Comparison of ENCODE assay signal across 24 cellular contexts in the genomic region with DNA sequence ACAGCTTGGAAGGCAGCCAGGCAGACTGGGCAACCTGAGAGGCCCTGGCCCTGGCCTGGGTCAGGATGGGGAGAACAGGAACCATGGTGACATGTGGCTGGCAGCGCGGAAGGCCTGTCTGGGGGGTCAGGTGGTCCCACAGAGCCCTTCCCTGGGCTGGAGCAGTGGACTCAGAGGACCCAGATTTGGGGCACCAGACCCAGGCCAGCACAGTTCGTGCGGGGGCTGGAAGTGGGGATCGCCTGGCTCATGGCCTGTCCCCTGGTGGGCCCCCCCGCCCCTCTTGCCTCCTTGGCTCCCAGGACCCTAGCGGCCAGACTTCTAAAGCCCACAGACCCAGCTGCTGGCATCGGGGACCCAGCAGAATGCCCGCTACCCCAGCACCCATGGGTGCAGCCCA. TPM values are rescaled to one million over a fixed set of nuclear protein-coding genes. Genes with fewer than 3 reads are reported as not detected.
A peak's percentile ranks its signal among the peaks of the same experiment; 100 is the strongest.
DNase-seq lines count a peak whose midpoint lies in the region; ATAC-seq, FAIRE-seq and TF ChIP-seq lines count a peak whose summit lies in the region.
"Had no signal": no experiment of that assay in that cellular context is flagged by ENCODE, and none has a peak within 500 bp of the region (broad histone marks: within the 10 kb centered on the region; RNA-seq: fewer than 3 reads in every experiment).

No MANE protein-coding gene starts in this region.

- intact Hi-C loops in Right ventricle myocardium inferior (cut with DNase I) = no loop called here
- intact Hi-C loops in CD14-positive monocyte (cut with micrococcal nuclease) = loop anchor here in 1 of 2 donors (10.0 kb wide), 1 partner anchor 84 kb away; a partner anchor contains a TSS
- intact Hi-C loops in kidney (cut with DNase I) = no loop called here

- no peaks in the 10 kb centered on the region for H3K4me1 ChIP-seq in cardiac muscle cell (ENCODE audit: low read depth)
- H3K4me1 ChIP-seq in kidney (ENCODE audit: control insufficient read depth in 1 of 2, insufficient read depth in 1 of 2, low read depth in 1 of 2, low read length in 2 of 2) = no peaks in the 10 kb centered on the region
- H3K4me1 ChIP-seq: Caco-2, HAP-1 had no signal

- H3K36me3 Mint-ChIP-seq in CD14-positive monocyte = peaks cover 16 to 62% of the 10 kb centered on the region in 2 donors

- FAIRE-seq in kidney (lab: Jason Lieb, UNC) (no peak), H54 (lab: Jason Lieb, UNC) (no peak)
- FAIRE-seq: A204.1, D721Med, GM12878, GM19239 had no signal

- H3K4me3 Mint-ChIP-seq in CD14-positive monocyte = no peak overlapping the region
- H3K4me3 Mint-ChIP-seq: CD4-positive, CD25-positive, alpha-beta regulatory T cell; CD8-positive, alpha-beta T cell; HFFc6 had no signal

- no peak for TF ChIP-seq CTCF in cardiac muscle cell (IDR thresholded peaks at IDR 0.05; ENCODE audit: low read depth, low read length)
- no peak for TF ChIP-seq CTCF in CD14-positive monocyte (IDR thresholded peaks at IDR 0.05)
- TF ChIP-seq CTCF in kidney (IDR thresholded peaks at IDR 0.05; ENCODE audit: borderline replicate concordance, extremely low read depth, insufficient read depth) = no peak

- H3K4me1 Mint-ChIP-seq in CD14-positive monocyte = no peaks in the 10 kb centered on the region

- H3K4me3 ChIP-seq in cardiac muscle cell (no peak overlapping the region), kidney (ENCODE audit: low read length in 2 of 2) (no peak overlapping the region)
- H3K4me3 ChIP-seq: GM12878, GM23248, HAP-1 had no signal

- no peak overlapping the region for H3K27ac Mint-ChIP-seq in CD14-positive monocyte
- H3K27ac Mint-ChIP-seq: CD4-positive, CD25-positive, alpha-beta regulatory T cell; CD8-positive, alpha-beta T cell; HFFc6 had no signal

- H3K9me3 ChIP-seq in cardiac muscle cell (ENCODE audit: low read depth) (no peaks in the 10 kb centered on the region), kidney (ENCODE audit: control insufficient read depth in 1 of 2, low read length in 2 of 2) (no peaks in the 10 kb centered on the region)
- H3K9me3 ChIP-seq: Caco-2, HAP-1 had no signal

- no peaks in the 10 kb centered on the region for H3K27me3 ChIP-seq in cardiac muscle cell

- H3K27ac ChIP-seq in cardiac muscle cell = peak overlapping the region; percentile 19
- no peak overlapping the region for H3K27ac ChIP-seq in kidney (ENCODE audit: low read depth in 2 of 2, low read length in 2 of 2)
- H3K27ac ChIP-seq: 22Rv1, GM23248 had no signal

- no peak for ATAC-seq in Right ventricle myocardium inferior
- ATAC-seq: CD8-positive, alpha-beta T cell; GM12878 had no signal

- no peak for DNase-seq in cardiac muscle cell (ENCODE audit: low read depth in 1 of 2, low spot score in 1 of 2)
- no peak for DNase-seq in Right ventricle myocardium inferior (ENCODE audit: missing footprints)
- peak; percentile 40 for DNase-seq in CD14-positive monocyte (ENCODE audit: low spot score)
- peak; percentile 64 for DNase-seq in kidney
- no peak for DNase-seq in middle frontal gyrus (ENCODE audit: extremely low spot score, low spot score)
- DNase-seq in D341Med (ENCODE audit: low spot score) = no peak
- DNase-seq in H54 (ENCODE audit: insufficient read length, low spot score) = no peak
- DNase-seq: ACHN; AML-193; Caco-2; CD4-positive, CD25-positive, alpha-beta regulatory T cell; CD8-positive, alpha-beta T cell; DMS79; EL; GDM1; HFFc6 had no signal

- H3K9ac ChIP-seq in kidney (ENCODE audit: low read length in 2 of 2) = no peak overlapping the region
- H3K9ac ChIP-seq: GM23248 had no signal

- H3K27me3 Mint-ChIP-seq in CD14-positive monocyte (ENCODE audit: low read depth in 3 of 3) = peaks cover 0 to 3% (median 0%) of the 10 kb centered on the region in 3 donors
- H3K27me3 Mint-ChIP-seq: CD4-positive, CD25-positive, alpha-beta regulatory T cell had no signal

- H3K36me3 ChIP-seq in cardiac muscle cell (no peaks in the 10 kb centered on the region), kidney (ENCODE audit: control insufficient read depth in 1 of 2, insufficient read depth in 2 of 2, low read length in 2 of 2) (peaks cover 2% of the 10 kb centered on the region in 2 donors)

- TF ChIP-seq POLR2A in H54 (IDR thresholded peaks at IDR 0.05; ENCODE audit: low read depth, low read length) = no peak

- H3K9me3 Mint-ChIP-seq in CD14-positive monocyte = no peaks in the 10 kb centered on the region
- H3K9me3 Mint-ChIP-seq: CD4-positive, CD25-positive, alpha-beta regulatory T cell; CD8-positive, alpha-beta T cell; HFFc6 had no signal

RNA-seq across cellular contexts. Expression of a gene that starts 21.4 kb away (rescaled TPM):
- total RNA-seq in cardiac muscle cell (136 and 208 TPM in 2 replicates), Right ventricle myocardium inferior (192 TPM), kidney (112 TPM)
- polyA plus RNA-seq in cardiac muscle cell (110 and 149 TPM in 2 replicates), CD14-positive monocyte (1 to 10 TPM in 1 of 2 donors, under 1 TPM in 1; 0.91 to 2.0 TPM), kidney (ENCODE audit: insufficient read depth, low read depth, low replicate concordance) (30.4 TPM)

RNA-seq across cellular contexts. Expression of a gene that starts 33.6 kb away (rescaled TPM):
- total RNA-seq in cardiac muscle cell (804 and 1,173 TPM in 2 replicates), Right ventricle myocardium inferior (1,081 TPM), kidney (357 TPM)
- polyA plus RNA-seq in cardiac muscle cell (1,364 and 1,845 TPM in 2 replicates), CD14-positive monocyte (1 to 10 TPM; 2.1 to 3.3 TPM), kidney (ENCODE audit: insufficient read depth, low read depth, low replicate concordance) (338 TPM)

RNA-seq across cellular contexts. Expression of a gene that starts 42.7 kb away (rescaled TPM):
- 2.5 and 3.7 TPM in 2 replicates for total RNA-seq in cardiac muscle cell
- polyA plus RNA-seq in cardiac muscle cell = 3.0 and 4.1 TPM in 2 replicates
- 2.4 TPM for total RNA-seq in Right ventricle myocardium inferior
- under 1 TPM; 0.52 to 0.57 TPM for polyA plus RNA-seq in CD14-positive monocyte
- total RNA-seq in kidney = 3.3 TPM
- polyA plus RNA-seq in kidney (ENCODE audit: insufficient read depth, low read depth, low replicate concordance) = 1.5 TPM

RNA-seq across cellular contexts. Expression of a gene that starts 45.7 kb away (rescaled TPM):
- total RNA-seq in cardiac muscle cell = 46.9 and 51.1 TPM in 2 replicates
- 196 and 203 TPM in 2 replicates for polyA plus RNA-seq in cardiac muscle cell
- 82.0 TPM for total RNA-seq in Right ventricle myocardium inferior
- polyA plus RNA-seq in CD14-positive monocyte = 1,000 to 10,000 TPM; 1,032 to 2,084 TPM
- 381 TPM for total RNA-seq in kidney
- polyA plus RNA-seq in kidney (ENCODE audit: insufficient read depth, low read depth, low replicate concordance) = 272 TPM
- total RNA-seq: H4 had no signal

RNA-seq across cellular contexts. Expression of a gene that starts 50.1 kb away (rescaled TPM):
- 32.0 and 33.0 TPM in 2 replicates for total RNA-seq in cardiac muscle cell
- 27.4 and 27.6 TPM in 2 replicates for polyA plus RNA-seq in cardiac muscle cell
- total RNA-seq in Right ventricle myocardium inferior = 6.4 TPM
- polyA plus RNA-seq in CD14-positive monocyte = 1 to 10 TPM; 7.8 to 9.0 TPM
- 13.2 TPM for total RNA-seq in kidney
- polyA plus RNA-seq in kidney (ENCODE audit: insufficient read depth, low read depth, low replicate concordance) = 6.9 TPM

Comparison
In these comparisons a context has a peak if more than half of its experiments do, and no peak if none do; other contexts are left out.
1. DNase-seq: peak in CD14-positive monocyte (single experiment) and kidney (single experiment); none in cardiac muscle cell (0 of 2), Right ventricle myocardium inferior (single experiment), middle frontal gyrus (single experiment), D341Med (single experiment) and H54 (single experiment).